Comparison of ENCODE assay signal across 14 cellular contexts in the genomic region with DNA sequence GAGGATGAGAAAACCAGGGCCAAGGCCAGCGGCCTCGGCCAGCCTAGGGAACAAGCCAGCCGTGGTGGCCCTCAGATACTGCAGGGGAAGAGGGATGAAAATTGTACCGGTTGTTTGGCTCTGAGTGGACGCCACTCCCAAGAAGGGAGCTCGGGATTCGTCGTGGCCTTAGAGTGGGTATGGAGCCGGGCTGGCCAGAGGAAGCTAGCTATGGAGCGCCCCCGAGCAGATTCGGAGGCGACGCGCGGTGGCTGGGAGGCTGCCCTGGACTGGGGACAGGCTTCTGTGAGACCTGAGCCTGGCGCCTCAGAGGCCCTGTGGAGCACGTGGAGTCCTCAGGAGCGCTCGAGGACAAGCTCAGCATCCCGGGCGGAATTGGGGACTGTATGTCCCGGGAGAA. TPM values are rescaled to one million over a fixed set of nuclear protein-coding genes. Genes with fewer than 3 reads are reported as not detected.
DNase-seq lines count a peak whose midpoint lies in the region; ATAC-seq and TF ChIP-seq lines count a peak whose summit lies in the region.
"Had no signal": no experiment of that assay in that cellular context is flagged by ENCODE, and none has a peak within 500 bp of the region (broad histone marks: within the 10 kb centered on the region; RNA-seq: fewer than 3 reads in every experiment).

No MANE protein-coding gene starts in this region.

- peak overlapping the region; percentile 43; the same call in 1 of the 2 replicates for H2AFZ ChIP-seq in GM23248

- no peaks in the 10 kb centered on the region for H3K27me3 ChIP-seq in GM23248 (replicated peaks; ENCODE audit: insufficient read depth)
- H3K27me3 ChIP-seq in right cardiac atrium (ENCODE audit: control insufficient read depth, insufficient read depth): no peaks in the 10 kb centered on the region
- H3K27me3 ChIP-seq in skeletal muscle tissue (ENCODE audit: control insufficient read depth in 3 of 3, insufficient read depth in 3 of 3, low read length in 3 of 3): peaks cover 0 to 6% (median 5%) of the 10 kb centered on the region in 3 donors

- H3K27ac ChIP-seq in GM23248 (peak overlapping the region; percentile 97), right cardiac atrium (ENCODE audit: low read length) (peak overlapping the region; percentile 7), skeletal muscle tissue (ENCODE audit: low read depth, low read length) (peak overlapping the region; percentile 92)
- H3K27ac ChIP-seq: pancreas had no signal

- WGBS in GM23248 (ENCODE audit: low coverage in 1 of 2, low lambda C conversion rate in 2 of 2, missing lambda C conversion rate in 2 of 2), 2 experiments: 1 to 2% methylated on average over 22 to 23 of the region's 23 CpGs
- WGBS in right cardiac atrium: 38% methylated on average over 23 of the region's 23 CpGs

- POLR2A ChIA-PET in WTC11 (lab: Charles Lee): interaction anchor here (0.6 kb wide), 1 partner anchor 188 kb away, joined by 3 read pairs; no protein-coding TSS in a partner anchor

- H3K4me2 ChIP-seq in GM23248 (ENCODE audit: unreplicated experiment): peak overlapping the region; percentile 99

- no peaks in the 10 kb centered on the region for H3K9me3 Mint-ChIP-seq in WTC11

- H3K9me3 ChIP-seq in GM23248 (ENCODE audit: low read depth) (no peaks in the 10 kb centered on the region), right cardiac atrium (ENCODE audit: control insufficient read depth, low read length) (no peaks in the 10 kb centered on the region), skeletal muscle tissue (ENCODE audit: control insufficient read depth in 3 of 3, low read length in 3 of 3) (no peaks in the 10 kb centered on the region)
- H3K9me3 ChIP-seq: pancreas had no signal

- in situ Hi-C loops in GM23248 (cut with MboI): loop anchor here (10.0 kb wide), 2 partner anchors 132 to 652 kb away; a partner anchor contains a TSS

- H3K36me3 ChIP-seq in GM23248 (ENCODE audit: low read depth) (no peaks in the 10 kb centered on the region), skeletal muscle tissue (ENCODE audit: control insufficient read depth in 3 of 3, insufficient read depth in 3 of 3, low read length in 3 of 3) (peaks cover 0 to 28% (median 3%) of the 10 kb centered on the region in 3 donors)
- H3K36me3 ChIP-seq: pancreas had no signal

- intact Hi-C loops in right cardiac atrium (cut with DNase I): loop anchor here in 1 of 4 donors (10.0 kb wide), 1 partner anchor 132 kb away; a partner anchor contains a TSS

- H3K9ac ChIP-seq in GM23248: peak overlapping the region; percentile 99
- H3K9ac ChIP-seq in skeletal muscle tissue (ENCODE audit: low read depth in 1 of 3, low read length in 3 of 3): peak overlapping the region; percentile 24 to 98 (median 68)

- peaks cover 57% of the 10 kb centered on the region for H3F3A ChIP-seq in GM23248 (ENCODE audit: insufficient read depth)

- H3K4me3 ChIP-seq in GM23248 (peak overlapping the region; percentile 96), right cardiac atrium (ENCODE audit: low read length) (no peak overlapping the region), skeletal muscle tissue (ENCODE audit: low read length in 3 of 3) (peak overlapping the region; percentile 90 to 94 (median 93))
- H3K4me3 ChIP-seq: pancreas had no signal

- no peaks in the 10 kb centered on the region for H4K20me1 ChIP-seq in GM23248 (ENCODE audit: insufficient read depth)

- peaks cover 100% of the 10 kb centered on the region for H3K27me3 Mint-ChIP-seq in WTC11 (ENCODE audit: low read depth)

- peak; percentile 8; the same call in 1 of the 2 replicates for ATAC-seq in WTC11
- no peak for ATAC-seq in right cardiac atrium
- no peak for ATAC-seq in GM21528 (IDR thresholded peaks at IDR 0.05; ENCODE audit: low FRiP score, unreplicated experiment)
- ATAC-seq in HG03378 (IDR thresholded peaks at IDR 0.05; ENCODE audit: unreplicated experiment): no peak
- ATAC-seq: pancreas had no signal

- DNase-seq in GM23248 (peak; percentile 72), WTC11 (ENCODE audit: low spot score) (peak; percentile 46), right cardiac atrium (no peak), NCI-H526 (lab: John Stamatoyannopoulos, UW) (no peak), NCI-H128 (lab: John Stamatoyannopoulos, UW; ENCODE audit: unreplicated experiment) (no peak)
- DNase-seq: activated naive CD4-positive, alpha-beta T cell treated with anti-CD3 and anti-CD28 coated beads, Interleukin-2, amount 50 U/mL, for 16 hours; COR-L47; MV-4-11; NCI-H226; stimulated activated CD4-positive, alpha-beta T cell treated with anti-CD3 and anti-CD28 coated beads, Interleukin-4, amount 100 ng/mL, for 4 hours had no signal

- H3K4me3 Mint-ChIP-seq in WTC11: peak overlapping the region; percentile 54

- CTCF ChIA-PET in WTC11 (lab: Charles Lee): interaction anchor here (1.1 kb wide), 1 partner anchor 22 kb away, joined by 3 read pairs; no protein-coding TSS in a partner anchor

- H3K4me1 ChIP-seq in GM23248 (ENCODE audit: insufficient read depth): peaks cover 30% of the 10 kb centered on the region
- peaks cover 2% of the 10 kb centered on the region for H3K4me1 ChIP-seq in right cardiac atrium (ENCODE audit: control insufficient read depth, insufficient read depth, low read length)
- H3K4me1 ChIP-seq in skeletal muscle tissue (ENCODE audit: control insufficient read depth in 3 of 3, insufficient read depth in 3 of 3, low read length in 3 of 3): peaks cover 32 to 35% (median 34%) of the 10 kb centered on the region in 3 donors

- H3K9me2 ChIP-seq in GM23248 (ENCODE audit: insufficient read depth): no peaks in the 10 kb centered on the region

- no peak for TF ChIP-seq CTCF in WTC11 (IDR thresholded peaks at IDR 0.05)

- no peaks in the 10 kb centered on the region for H3K36me3 Mint-ChIP-seq in WTC11

- peaks cover 66% of the 10 kb centered on the region for H3K4me1 Mint-ChIP-seq in WTC11

- H3K79me2 ChIP-seq in GM23248 (ENCODE audit: insufficient read depth): peaks cover 95% of the 10 kb centered on the region

- no peak overlapping the region for H3K27ac Mint-ChIP-seq in WTC11

TF ChIP-seq in WTC11, 78 proteins besides CTCF, POLR2A, EP300 and RAD21:
- TF ChIP-seq, protein P1, sequence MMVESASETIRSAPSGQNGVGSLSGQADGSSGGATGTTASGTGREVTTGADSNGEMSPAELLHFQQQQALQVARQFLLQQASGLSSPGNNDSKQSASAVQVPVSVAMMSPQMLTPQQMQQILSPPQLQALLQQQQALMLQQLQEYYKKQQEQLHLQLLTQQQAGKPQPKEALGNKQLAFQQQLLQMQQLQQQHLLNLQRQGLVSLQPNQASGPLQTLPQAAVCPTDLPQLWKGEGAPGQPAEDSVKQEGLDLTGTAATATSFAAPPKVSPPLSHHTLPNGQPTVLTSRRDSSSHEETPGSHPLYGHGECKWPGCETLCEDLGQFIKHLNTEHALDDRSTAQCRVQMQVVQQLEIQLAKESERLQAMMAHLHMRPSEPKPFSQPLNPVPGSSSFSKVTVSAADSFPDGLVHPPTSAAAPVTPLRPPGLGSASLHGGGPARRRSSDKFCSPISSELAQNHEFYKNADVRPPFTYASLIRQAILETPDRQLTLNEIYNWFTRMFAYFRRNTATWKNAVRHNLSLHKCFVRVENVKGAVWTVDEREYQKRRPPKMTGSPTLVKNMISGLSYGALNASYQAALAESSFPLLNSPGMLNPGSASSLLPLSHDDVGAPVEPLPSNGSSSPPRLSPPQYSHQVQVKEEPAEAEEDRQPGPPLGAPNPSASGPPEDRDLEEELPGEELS (CRISPR knock-in tag; IDR thresholded peaks at IDR 0.05): peak; percentile 47; the same call in 1 of the 2 replicates
- TF ChIP-seq, protein P2, sequence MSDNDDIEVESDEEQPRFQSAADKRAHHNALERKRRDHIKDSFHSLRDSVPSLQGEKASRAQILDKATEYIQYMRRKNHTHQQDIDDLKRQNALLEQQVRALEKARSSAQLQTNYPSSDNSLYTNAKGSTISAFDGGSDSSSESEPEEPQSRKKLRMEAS (CRISPR knock-in tag; IDR thresholded peaks at IDR 0.05): peak; percentile 84
- TF ChIP-seq ZNF232 (CRISPR knock-in tag; IDR thresholded peaks at IDR 0.05): 0 out of 2 replicates have a peak, but pooled peaks have one; percentile 30
- TF ChIP-seq, protein P3, sequence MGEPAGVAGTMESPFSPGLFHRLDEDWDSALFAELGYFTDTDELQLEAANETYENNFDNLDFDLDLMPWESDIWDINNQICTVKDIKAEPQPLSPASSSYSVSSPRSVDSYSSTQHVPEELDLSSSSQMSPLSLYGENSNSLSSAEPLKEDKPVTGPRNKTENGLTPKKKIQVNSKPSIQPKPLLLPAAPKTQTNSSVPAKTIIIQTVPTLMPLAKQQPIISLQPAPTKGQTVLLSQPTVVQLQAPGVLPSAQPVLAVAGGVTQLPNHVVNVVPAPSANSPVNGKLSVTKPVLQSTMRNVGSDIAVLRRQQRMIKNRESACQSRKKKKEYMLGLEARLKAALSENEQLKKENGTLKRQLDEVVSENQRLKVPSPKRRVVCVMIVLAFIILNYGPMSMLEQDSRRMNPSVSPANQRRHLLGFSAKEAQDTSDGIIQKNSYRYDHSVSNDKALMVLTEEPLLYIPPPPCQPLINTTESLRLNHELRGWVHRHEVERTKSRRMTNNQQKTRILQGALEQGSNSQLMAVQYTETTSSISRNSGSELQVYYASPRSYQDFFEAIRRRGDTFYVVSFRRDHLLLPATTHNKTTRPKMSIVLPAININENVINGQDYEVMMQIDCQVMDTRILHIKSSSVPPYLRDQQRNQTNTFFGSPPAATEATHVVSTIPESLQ (CRISPR knock-in tag; IDR thresholded peaks at IDR 0.05): no peak

RNA-seq across cellular contexts. Expression of a gene that starts 2.7 kb away (rescaled TPM):
- total RNA-seq in GM23248 (2014; rRNA removed; shearing (Covaris generic)): 179 and 191 TPM in 2 replicates
- polyA plus RNA-seq in GM23248 (2016; fragmentation: Nextera tagmentation; extraction: Ambion mirVana) (38.8 and 40.1 TPM in 2 replicates), right cardiac atrium (39.9 TPM)
- total RNA-seq in WTC11 (2021) (0.14 to 0.31 TPM (median 0.14 TPM) in 3 replicates), right cardiac atrium (10 to 100 TPM; 60.3 to 72.8 (median 65.5) TPM), skeletal muscle tissue (127 TPM)

Comparison
In these comparisons a context has a peak if more than half of its experiments do, and no peak if none do; other contexts are left out.
1. DNase-seq: peak in GM23248 (single experiment) and WTC11 (single experiment); none in right cardiac atrium (0 of 3), NCI-H526 (0 of 2) and NCI-H128 (single experiment).
2. H3K27ac ChIP-seq: peak in every context shown above with its lines; median percentile 97 in GM23248; 92 in skeletal muscle tissue; 7 in right cardiac atrium.
3. RNA of a gene that starts 2.7 kb away (total RNA-seq): 179 to 191 TPM in GM23248, 127 TPM in skeletal muscle tissue (single experiment) and 60.3 to 72.8 TPM in right cardiac atrium; 0.14 to 0.31 TPM in WTC11; every median in the first group is over 10 times any median in the second.